Comparison of ENCODE assay signal across 1 cellular context in the genomic region with DNA sequence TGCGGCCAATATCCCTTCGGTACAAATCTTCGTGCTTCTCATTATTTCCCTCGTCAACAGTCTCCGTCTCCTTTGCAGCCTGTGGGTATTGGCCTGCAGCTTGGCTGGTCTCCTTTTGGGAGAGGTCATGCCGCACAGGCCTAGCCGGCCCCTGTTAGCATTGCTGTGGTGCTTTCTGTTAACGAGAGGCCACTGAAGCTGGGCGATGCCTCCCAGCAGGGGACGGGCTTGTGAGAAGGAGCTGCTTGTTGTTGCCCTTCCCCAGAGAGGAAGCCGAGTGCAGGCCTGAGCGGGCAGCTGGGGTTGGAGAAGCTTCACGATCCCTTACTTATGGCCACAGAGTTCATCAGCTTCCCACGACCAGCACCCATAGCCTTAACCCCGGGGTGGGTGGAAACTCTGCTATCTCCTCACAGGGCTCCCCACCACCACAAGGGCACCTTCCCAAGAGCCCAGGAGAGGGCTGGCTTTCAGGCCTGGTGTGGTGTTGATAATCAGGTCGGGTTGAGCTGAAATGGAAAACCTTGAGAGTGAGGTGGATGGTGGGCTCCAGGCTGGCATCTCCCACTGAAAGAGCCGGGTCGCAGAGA.
TF ChIP-seq lines count a peak whose summit lies in the region.

No MANE protein-coding gene starts in this region.

TF ChIP-seq in HepG2, 621 proteins besides CTCF, POLR2A, EP300 and RAD21 (continued from another document):
- TF ChIP-seq ZNF432 (CRISPR knock-in tag; IDR thresholded peaks at IDR 0.05; ENCODE audit: borderline replicate concordance) (no peak), ATF1 (CRISPR knock-in tag; IDR thresholded peaks at IDR 0.05) (no peak), SP1 (IDR thresholded peaks at IDR 0.05) (no peak), SP1 (CRISPR knock-in tag; IDR thresholded peaks at IDR 0.05) (no peak), ZBTB38 (CRISPR knock-in tag; IDR thresholded peaks at IDR 0.05) (peak; percentile 51; the same call in 1 of the 2 replicates)
TF ChIP-seq in HepG2: peak in this region for 2.
